Comparison of ENCODE assay signal across 11 cellular contexts in genomic region chr22:46942816-46943783, GRCh38.
DNase-seq lines count a peak whose midpoint lies in the region; ATAC-seq and TF ChIP-seq lines count a peak whose summit lies in the region.
"Had no signal": no experiment of that assay in that cellular context is flagged by ENCODE, and none has a peak within 500 bp of the region (broad histone marks: within the 10 kb centered on the region; RNA-seq: fewer than 3 reads in every experiment).

No MANE protein-coding gene starts in this region.

- H3K9me3 ChIP-seq in colonic mucosa = no peaks in the 10 kb centered on the region
- H3K9me3 ChIP-seq in lower lobe of right lung = no peaks in the 10 kb centered on the region
- no peaks in the 10 kb centered on the region for H3K9me3 ChIP-seq in suprapubic skin

- peaks cover 6% of the 10 kb centered on the region for H3K4me1 Mint-ChIP-seq in activated CD8-positive, alpha-beta T cell treated with anti-CD3 and anti-CD28 coated beads for 36 hours (ENCODE audit: low read depth)

- CTCF ChIA-PET in activated CD8-positive, alpha-beta T cell treated with anti-CD3 and anti-CD28 coated beads for 36 hours (lab: Charles Lee) = interaction anchor here (0.6 kb wide), 1 partner anchor 619 kb away, joined by 3 read pairs; no protein-coding TSS in a partner anchor

- peak; percentile 86 to 88 for ATAC-seq in lower lobe of right lung
- ATAC-seq in activated CD8-positive, alpha-beta T cell treated with anti-CD3 and anti-CD28 coated beads for 36 hours = no peak

- no peaks in the 10 kb centered on the region for H3K4me1 ChIP-seq in colonic mucosa
- peaks cover 10% of the 10 kb centered on the region for H3K4me1 ChIP-seq in lower lobe of right lung
- no peaks in the 10 kb centered on the region for H3K4me1 ChIP-seq in suprapubic skin

- H3K4me3 ChIP-seq in colonic mucosa (no peak overlapping the region), lower lobe of right lung (peak overlapping the region; percentile 27), suprapubic skin (no peak overlapping the region)
- H3K4me3 ChIP-seq: cardiac muscle cell had no signal

- no peak overlapping the region for H3K27ac ChIP-seq in colonic mucosa
- H3K27ac ChIP-seq in lower lobe of right lung = peak overlapping the region; percentile 85
- H3K27ac ChIP-seq in suprapubic skin = peak overlapping the region; percentile 68
- H3K27ac ChIP-seq: cardiac muscle cell, KMS-11 had no signal

- WGBS in suprapubic skin = 81% methylated on average over 22 of the region's 22 CpGs

- H3K36me3 ChIP-seq in colonic mucosa = no peaks in the 10 kb centered on the region
- no peaks in the 10 kb centered on the region for H3K36me3 ChIP-seq in lower lobe of right lung
- H3K36me3 ChIP-seq in suprapubic skin = peaks cover 10% of the 10 kb centered on the region
- H3K36me3 ChIP-seq: cardiac muscle cell had no signal

- H3K9ac ChIP-seq in colonic mucosa (ENCODE audit: low read depth in 2 of 2, low read length in 2 of 2) = no peak overlapping the region
- H3K9ac ChIP-seq: KMS-11 had no signal

- DNase-seq in NCI-H69 (lab: John Stamatoyannopoulos, UW) (peak; percentile 57), colonic mucosa (peak; percentile 17), lower lobe of right lung (peak; percentile 76), suprapubic skin (ENCODE audit: low spot score in 2 of 2) (no peak), mucosa of gallbladder (ENCODE audit: low spot score) (no peak), NAMALWA (ENCODE audit: low spot score) (no peak)
- no peak for DNase-seq in activated CD8-positive, alpha-beta T cell treated with anti-CD3 and anti-CD28 coated beads for 36 hours
- DNase-seq: activated CD8-positive, alpha-beta memory T cell treated with anti-CD3 and anti-CD28 coated beads for 24 hours; DMS79 treated with DMSO at 0.1 percent for 48 hours had no signal

- no peak for TF ChIP-seq POLR2A in suprapubic skin (IDR thresholded peaks at IDR 0.05)

- H3K27me3 ChIP-seq in colonic mucosa (no peaks in the 10 kb centered on the region), lower lobe of right lung (ENCODE audit: low read depth) (no peaks in the 10 kb centered on the region), suprapubic skin (no peaks in the 10 kb centered on the region)
- H3K27me3 ChIP-seq: cardiac muscle cell had no signal

- H3K27me3 Mint-ChIP-seq in activated CD8-positive, alpha-beta T cell treated with anti-CD3 and anti-CD28 coated beads for 36 hours = no peaks in the 10 kb centered on the region

- peaks cover 15% of the 10 kb centered on the region for H3K36me3 Mint-ChIP-seq in activated CD8-positive, alpha-beta T cell treated with anti-CD3 and anti-CD28 coated beads for 36 hours (ENCODE audit: low read depth)

- no peak overlapping the region for H3K4me3 Mint-ChIP-seq in activated CD8-positive, alpha-beta T cell treated with anti-CD3 and anti-CD28 coated beads for 36 hours

- no peak for TF ChIP-seq EP300 in suprapubic skin (IDR thresholded peaks at IDR 0.05)

- intact Hi-C loops in colonic mucosa (cut with DNase I) = no loop called here
- intact Hi-C loops in lower lobe of right lung (cut with DNase I) = no loop called here
- intact Hi-C loops in activated CD8-positive, alpha-beta T cell treated with anti-CD3 and anti-CD28 coated beads for 36 hours (cut with micrococcal nuclease) = no loop called here

- POLR2A ChIA-PET in activated CD8-positive, alpha-beta T cell treated with anti-CD3 and anti-CD28 coated beads for 36 hours (lab: Charles Lee) = no interaction called here

- no peaks in the 10 kb centered on the region for H3K9me3 Mint-ChIP-seq in activated CD8-positive, alpha-beta T cell treated with anti-CD3 and anti-CD28 coated beads for 36 hours

- no peak for TF ChIP-seq CTCF in colonic mucosa (IDR thresholded peaks at IDR 0.05)
- no peak for TF ChIP-seq CTCF in lower lobe of right lung (IDR thresholded peaks at IDR 0.05)
- no peak for TF ChIP-seq CTCF in suprapubic skin (IDR thresholded peaks at IDR 0.05)
- no peak for TF ChIP-seq CTCF in activated CD8-positive, alpha-beta T cell treated with anti-CD3 and anti-CD28 coated beads for 36 hours (IDR thresholded peaks at IDR 0.05)

- H3K27ac Mint-ChIP-seq in activated CD8-positive, alpha-beta T cell treated with anti-CD3 and anti-CD28 coated beads for 36 hours = no peak overlapping the region

Comparison
In these comparisons a context has a peak if more than half of its experiments do, and no peak if none do; other contexts are left out.
1. DNase-seq: peak in NCI-H69 (single experiment), colonic mucosa (single experiment) and lower lobe of right lung (single experiment); none in suprapubic skin (0 of 2), mucosa of gallbladder (single experiment), NAMALWA (single experiment) and activated CD8-positive, alpha-beta T cell treated with anti-CD3 and anti-CD28 coated beads for 36 hours (single experiment).